ENCODE assay signal across 8 cellular contexts in genomic region chr14:69726761-69727511, GRCh38. TPM values are rescaled to one million over a fixed set of nuclear protein-coding genes. Genes with fewer than 3 reads are reported as not detected.
DNase-seq lines count a peak whose midpoint lies in the region; ATAC-seq and TF ChIP-seq lines count a peak whose summit lies in the region.

No MANE protein-coding gene starts in this region.

- no peak overlapping the region for H2AK5ac ChIP-seq in mesendoderm (ENCODE audit: low read length)

- H3K18ac ChIP-seq in mesendoderm (ENCODE audit: low read length), result peak overlapping the region; percentile 29

- no peak overlapping the region for H2BK15ac ChIP-seq in mesendoderm (replicated peaks; ENCODE audit: low read depth)

- DNase-seq in AG10803 (ENCODE audit: low read depth) (peak; percentile 57), NCI-H526 treated with DMSO at 0.1 percent for 48 hours (lab: John Stamatoyannopoulos, UW) (peak; percentile 39), mesendoderm (peak; percentile 71)
- DNase-seq in activated CD8-positive, alpha-beta memory T cell treated with anti-CD3 and anti-CD28 coated beads for 4 hours (ENCODE audit: low read depth in 2 of 2), result peak; percentile 61 to 70
- DNase-seq in effector CD8-positive, alpha-beta T cell (lab: John Stamatoyannopoulos, UW), result peak; percentile 76
- DNase-seq in stimulated activated CD8-positive, alpha-beta memory T cell treated with anti-CD3 and anti-CD28 coated beads, Interleukin-12 subunit alpha, Interleukin-12 subunit beta, amount 100 ng/mL, for 4 hours (ENCODE audit: low read depth), result peak; percentile 76

- no peak overlapping the region for H4K8ac ChIP-seq in mesendoderm (ENCODE audit: low read depth, low read length)

- H3K4me1 ChIP-seq in mesendoderm (ENCODE audit: control insufficient read depth, low read depth, low read length), result no peaks in the 10 kb centered on the region

- H3K27me3 ChIP-seq in mesendoderm (ENCODE audit: insufficient read depth, low read length, poor library complexity), result no peaks in the 10 kb centered on the region

- H3K27ac ChIP-seq in mesendoderm (ENCODE audit: low read depth, low read length), result no peak overlapping the region

- H3K36me3 ChIP-seq in mesendoderm (ENCODE audit: control insufficient read depth, insufficient read depth, low read length), result no peaks in the 10 kb centered on the region

- TF ChIP-seq CTCF in AG10803 (conservative IDR thresholded peaks at IDR 0.05; ENCODE audit: low read length), result peak; percentile 85

- no peak overlapping the region for H2BK5ac ChIP-seq in mesendoderm (ENCODE audit: low read length)

- H3K79me2 ChIP-seq in mesendoderm (ENCODE audit: control insufficient read depth, insufficient read depth, low read length), result no peaks in the 10 kb centered on the region

- peak overlapping the region; percentile 86 for H3K56ac ChIP-seq in mesendoderm (ENCODE audit: low read length)

- H3K9ac ChIP-seq in mesendoderm (ENCODE audit: low read length), result peak overlapping the region; percentile 73

- H3K4ac ChIP-seq in mesendoderm (ENCODE audit: low read depth, low read length), result no peak overlapping the region

- WGBS in mesendoderm (ENCODE audit: extremely low coverage, insufficient coverage, low lambda C conversion rate), result no CpG with 5 or more reads among the region's 51 CpGs

- H3K4me3 ChIP-seq in AG10803 (ENCODE audit: low read length), result peak overlapping the region; percentile 53
- H3K4me3 ChIP-seq in mesendoderm (ENCODE audit: low read length), result no peak overlapping the region

- ATAC-seq in GM18868 (IDR thresholded peaks at IDR 0.05; ENCODE audit: unreplicated experiment) (peak; percentile 88), HG03280 (IDR thresholded peaks at IDR 0.05; ENCODE audit: unreplicated experiment) (peak; percentile 84)

- H2BK120ac ChIP-seq in mesendoderm (ENCODE audit: low read depth, low read length), result no peak overlapping the region

- no peaks in the 10 kb centered on the region for H3K79me1 ChIP-seq in mesendoderm (ENCODE audit: low read length)

- no peak overlapping the region for H3K23ac ChIP-seq in mesendoderm (ENCODE audit: low read length)

- peak overlapping the region; percentile 68 for H3K4me2 ChIP-seq in mesendoderm (ENCODE audit: low read length)

- no peak overlapping the region for H4K5ac ChIP-seq in mesendoderm (ENCODE audit: low read length)

RNA-seq across cellular contexts. Expression of gene SRSF5, which starts 40.0 kb away (rescaled TPM):
- polyA plus RNA-seq in mesendoderm (2013, experiment 1 of 2), result 231 TPM
- 225 TPM for polyA plus RNA-seq in mesendoderm (2013, experiment 2 of 2)
